In the genomic region with DNA sequence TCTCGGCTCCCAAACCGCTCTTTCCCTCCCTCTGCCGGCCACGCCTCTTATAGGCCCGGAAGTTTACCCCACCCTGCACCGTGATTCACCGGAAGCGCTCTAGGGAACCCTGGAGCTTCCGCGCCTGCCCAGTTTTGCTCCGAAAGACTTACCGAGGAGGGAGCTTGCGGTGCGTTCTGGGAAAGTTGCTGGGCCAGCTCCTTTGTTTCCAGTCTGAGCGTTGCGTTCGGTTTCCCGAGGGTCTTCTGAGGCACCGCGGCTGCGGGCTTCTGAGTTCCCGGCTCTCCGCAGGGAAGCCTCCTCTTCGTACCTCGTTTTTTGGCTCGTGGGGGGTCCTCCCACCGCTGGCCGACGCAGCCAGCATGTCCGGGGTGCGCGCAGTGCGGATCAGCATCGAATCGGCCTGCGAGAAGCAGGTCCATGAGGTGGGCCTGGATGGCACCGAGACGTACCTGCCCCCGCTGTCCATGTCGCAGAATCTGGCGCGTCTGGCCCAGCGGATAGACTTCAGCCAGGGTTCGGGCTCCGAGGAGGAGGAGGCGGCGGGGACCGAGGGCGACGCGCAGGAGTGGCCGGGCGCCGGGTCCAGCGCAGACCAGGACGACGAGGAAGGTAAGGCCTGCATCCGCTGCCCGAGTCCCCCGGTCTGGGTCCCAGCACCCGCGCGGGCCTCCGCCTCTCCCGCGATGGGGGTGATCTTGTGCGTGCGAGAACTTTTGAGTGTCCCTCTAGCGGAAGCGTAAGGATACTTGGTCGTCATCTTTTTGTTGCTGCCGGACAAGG, we compare ENCODE assay signal across 1 cellular context.
TF ChIP-seq lines count a peak whose summit lies in the region.

A gene with protein sequence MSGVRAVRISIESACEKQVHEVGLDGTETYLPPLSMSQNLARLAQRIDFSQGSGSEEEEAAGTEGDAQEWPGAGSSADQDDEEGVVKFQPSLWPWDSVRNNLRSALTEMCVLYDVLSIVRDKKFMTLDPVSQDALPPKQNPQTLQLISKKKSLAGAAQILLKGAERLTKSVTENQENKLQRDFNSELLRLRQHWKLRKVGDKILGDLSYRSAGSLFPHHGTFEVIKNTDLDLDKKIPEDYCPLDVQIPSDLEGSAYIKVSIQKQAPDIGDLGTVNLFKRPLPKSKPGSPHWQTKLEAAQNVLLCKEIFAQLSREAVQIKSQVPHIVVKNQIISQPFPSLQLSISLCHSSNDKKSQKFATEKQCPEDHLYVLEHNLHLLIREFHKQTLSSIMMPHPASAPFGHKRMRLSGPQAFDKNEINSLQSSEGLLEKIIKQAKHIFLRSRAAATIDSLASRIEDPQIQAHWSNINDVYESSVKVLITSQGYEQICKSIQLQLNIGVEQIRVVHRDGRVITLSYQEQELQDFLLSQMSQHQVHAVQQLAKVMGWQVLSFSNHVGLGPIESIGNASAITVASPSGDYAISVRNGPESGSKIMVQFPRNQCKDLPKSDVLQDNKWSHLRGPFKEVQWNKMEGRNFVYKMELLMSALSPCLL (plus strand): TSS at position 131 of the 783 bp plus-strand sequence. CDS start 232 bp downstream, at position 363.

TF ChIP-seq in K562, 482 proteins besides CTCF, POLR2A, EP300 and RAD21 (continued from another document and continues in another):
- TF ChIP-seq HMGXB4 (CRISPR knock-in tag; IDR thresholded peaks at IDR 0.05) (no peak), WHSC1 (IDR thresholded peaks at IDR 0.05; ENCODE audit: low read length) (no peak), CREBBP (IDR thresholded peaks at IDR 0.05; ENCODE audit: low read depth, low read length) (no peak), ZNF431 (CRISPR knock-in tag; IDR thresholded peaks at IDR 0.05) (peak; percentile 67; the same call in 1 of the 2 replicates), MCM5 (IDR thresholded peaks at IDR 0.05; ENCODE audit: low read depth) (no peak), ZNF707 (CRISPR knock-in tag; conservative IDR thresholded peaks at IDR 0.05) (no peak), TBP (optimal IDR thresholded peaks at IDR 0.05; ENCODE audit: low read depth, low read length) (peak; percentile 94), CREM (IDR thresholded peaks at IDR 0.05; ENCODE audit: low read depth) (peak; percentile 81), CTCFL (IDR thresholded peaks at IDR 0.05; ENCODE audit: borderline replicate concordance, insufficient read depth, low read depth, low read length, poor library complexity, severe bottlenecking) (peak; percentile 89), MAX (CRISPR knock-in tag; IDR thresholded peaks at IDR 0.05) (peak; percentile 33; the same call in 1 of the 2 replicates), SP2 (IDR thresholded peaks at IDR 0.05; ENCODE audit: extremely low read depth, low read depth, low read length, poor library complexity, severe bottlenecking) (no peak), MIER1 (IDR thresholded peaks at IDR 0.05; ENCODE audit: low read depth) (no peak), CBX2 (IDR thresholded peaks at IDR 0.05; ENCODE audit: insufficient read depth, low read length, poor library complexity, severe bottlenecking) (no peak), FOXJ2 (tag; IDR thresholded peaks at IDR 0.05) (0 out of 2 replicates have a peak, but pooled peaks have one; percentile 62), RBM14 (IDR thresholded peaks at IDR 0.05; ENCODE audit: borderline replicate concordance, insufficient read depth, low read depth, low read length) (no peak), GATAD2B (IDR thresholded peaks at IDR 0.05; ENCODE audit: borderline replicate concordance) (no peak), HCFC1 (IDR thresholded peaks at IDR 0.05; ENCODE audit: low read depth, low read length) (peak; percentile 58), SIRT6 (IDR thresholded peaks at IDR 0.05; ENCODE audit: low read depth, low read length) (no peak), ZNF146 (CRISPR knock-in tag; IDR thresholded peaks at IDR 0.05; ENCODE audit: unreplicated experiment) (no peak), CCNT2 (IDR thresholded peaks at IDR 0.05; ENCODE audit: borderline replicate concordance, extremely low read depth, insufficient read length, low read depth, low read length) (peak; percentile 30), SPI1 (IDR thresholded peaks at IDR 0.05; ENCODE audit: borderline replicate concordance, low read depth, low read length) (no peak), ETS2 (tag; IDR thresholded peaks at IDR 0.05; ENCODE audit: borderline replicate concordance, poor library complexity, severe bottlenecking) (no peak), CEBPB (tag; IDR thresholded peaks at IDR 0.05) (no peak), MXD1 (CRISPR knock-in tag; IDR thresholded peaks at IDR 0.05; ENCODE audit: borderline replicate concordance, poor library complexity, severe bottlenecking) (no peak), FOXK2 (conservative IDR thresholded peaks at IDR 0.05 in 1 of 2, IDR thresholded peaks at IDR 0.05 in 1 of 2; ENCODE audit: low read depth in 2 of 2) (peak; percentile 87 to 91), ZNF217 (CRISPR knock-in tag; IDR thresholded peaks at IDR 0.05) (no peak), THRB (CRISPR knock-in tag; conservative IDR thresholded peaks at IDR 0.05) (no peak), ZBTB5 (IDR thresholded peaks at IDR 0.05) (no peak), HDAC8 (tag; IDR thresholded peaks at IDR 0.05) (no peak), SMARCA5 (IDR thresholded peaks at IDR 0.05) (no peak), EZH2 (IDR thresholded peaks at IDR 0.05; ENCODE audit: borderline replicate concordance, low read depth, low read length) (no peak), MTA1 (IDR thresholded peaks at IDR 0.05; ENCODE audit: borderline replicate concordance) (no peak), ARID1B (IDR thresholded peaks at IDR 0.05) (no peak), HDAC1 (IDR thresholded peaks at IDR 0.05) (peak in 1 of 2 experiments; percentile 58; a peak in 2 of 4 replicates), RFX1 (IDR thresholded peaks at IDR 0.05) (no peak), HMGN3 (IDR thresholded peaks at IDR 0.05; ENCODE audit: borderline replicate concordance, extremely low read depth, insufficient read length, low read depth, low read length) (no peak), POLR2AphosphoS5 (IDR thresholded peaks at IDR 0.05; ENCODE audit: control insufficient read depth, insufficient read depth, low read depth, low read length) (peak; percentile 94), ADNP (tag; IDR thresholded peaks at IDR 0.05) (no peak), HMBOX1 (IDR thresholded peaks at IDR 0.05) (no peak), JUN (IDR thresholded peaks at IDR 0.05; ENCODE audit: borderline replicate concordance, low read depth, low read length) (peak; percentile 39; the same call in 1 of the 2 replicates), JUN (CRISPR knock-in tag; IDR thresholded peaks at IDR 0.05; ENCODE audit: borderline replicate concordance) (no peak)
- TF ChIP-seq, protein P1, sequence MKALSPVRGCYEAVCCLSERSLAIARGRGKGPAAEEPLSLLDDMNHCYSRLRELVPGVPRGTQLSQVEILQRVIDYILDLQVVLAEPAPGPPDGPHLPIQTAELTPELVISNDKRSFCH (CRISPR knock-in tag; IDR thresholded peaks at IDR 0.05) = no peak
- TF ChIP-seq, protein P1 (tag; IDR thresholded peaks at IDR 0.05) = no peak
- TF ChIP-seq, protein P2, sequence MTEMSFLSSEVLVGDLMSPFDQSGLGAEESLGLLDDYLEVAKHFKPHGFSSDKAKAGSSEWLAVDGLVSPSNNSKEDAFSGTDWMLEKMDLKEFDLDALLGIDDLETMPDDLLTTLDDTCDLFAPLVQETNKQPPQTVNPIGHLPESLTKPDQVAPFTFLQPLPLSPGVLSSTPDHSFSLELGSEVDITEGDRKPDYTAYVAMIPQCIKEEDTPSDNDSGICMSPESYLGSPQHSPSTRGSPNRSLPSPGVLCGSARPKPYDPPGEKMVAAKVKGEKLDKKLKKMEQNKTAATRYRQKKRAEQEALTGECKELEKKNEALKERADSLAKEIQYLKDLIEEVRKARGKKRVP (CRISPR knock-in tag; IDR thresholded peaks at IDR 0.05) = no peak
- TF ChIP-seq, protein P3, sequence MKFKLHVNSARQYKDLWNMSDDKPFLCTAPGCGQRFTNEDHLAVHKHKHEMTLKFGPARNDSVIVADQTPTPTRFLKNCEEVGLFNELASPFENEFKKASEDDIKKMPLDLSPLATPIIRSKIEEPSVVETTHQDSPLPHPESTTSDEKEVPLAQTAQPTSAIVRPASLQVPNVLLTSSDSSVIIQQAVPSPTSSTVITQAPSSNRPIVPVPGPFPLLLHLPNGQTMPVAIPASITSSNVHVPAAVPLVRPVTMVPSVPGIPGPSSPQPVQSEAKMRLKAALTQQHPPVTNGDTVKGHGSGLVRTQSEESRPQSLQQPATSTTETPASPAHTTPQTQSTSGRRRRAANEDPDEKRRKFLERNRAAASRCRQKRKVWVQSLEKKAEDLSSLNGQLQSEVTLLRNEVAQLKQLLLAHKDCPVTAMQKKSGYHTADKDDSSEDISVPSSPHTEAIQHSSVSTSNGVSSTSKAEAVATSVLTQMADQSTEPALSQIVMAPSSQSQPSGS (CRISPR knock-in tag; IDR thresholded peaks at IDR 0.05) = no peak
- TF ChIP-seq, protein P4, sequence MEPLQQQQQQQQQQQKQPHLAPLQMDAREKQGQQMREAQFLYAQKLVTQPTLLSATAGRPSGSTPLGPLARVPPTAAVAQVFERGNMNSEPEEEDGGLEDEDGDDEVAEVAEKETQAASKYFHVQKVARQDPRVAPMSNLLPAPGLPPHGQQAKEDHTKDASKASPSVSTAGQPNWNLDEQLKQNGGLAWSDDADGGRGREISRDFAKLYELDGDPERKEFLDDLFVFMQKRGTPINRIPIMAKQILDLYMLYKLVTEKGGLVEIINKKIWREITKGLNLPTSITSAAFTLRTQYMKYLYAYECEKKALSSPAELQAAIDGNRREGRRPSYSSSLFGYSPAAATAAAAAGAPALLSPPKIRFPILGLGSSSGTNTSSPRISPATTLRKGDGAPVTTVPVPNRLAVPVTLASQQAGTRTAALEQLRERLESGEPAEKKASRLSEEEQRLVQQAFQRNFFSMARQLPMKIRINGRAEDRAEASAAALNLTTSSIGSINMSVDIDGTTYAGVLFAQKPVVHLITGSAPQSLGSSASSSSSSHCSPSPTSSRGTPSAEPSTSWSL (CRISPR knock-in tag; IDR thresholded peaks at IDR 0.05; ENCODE audit: borderline replicate concordance) = no peak
